ENCODE assay signal across 22 cellular contexts in the genomic region with DNA sequence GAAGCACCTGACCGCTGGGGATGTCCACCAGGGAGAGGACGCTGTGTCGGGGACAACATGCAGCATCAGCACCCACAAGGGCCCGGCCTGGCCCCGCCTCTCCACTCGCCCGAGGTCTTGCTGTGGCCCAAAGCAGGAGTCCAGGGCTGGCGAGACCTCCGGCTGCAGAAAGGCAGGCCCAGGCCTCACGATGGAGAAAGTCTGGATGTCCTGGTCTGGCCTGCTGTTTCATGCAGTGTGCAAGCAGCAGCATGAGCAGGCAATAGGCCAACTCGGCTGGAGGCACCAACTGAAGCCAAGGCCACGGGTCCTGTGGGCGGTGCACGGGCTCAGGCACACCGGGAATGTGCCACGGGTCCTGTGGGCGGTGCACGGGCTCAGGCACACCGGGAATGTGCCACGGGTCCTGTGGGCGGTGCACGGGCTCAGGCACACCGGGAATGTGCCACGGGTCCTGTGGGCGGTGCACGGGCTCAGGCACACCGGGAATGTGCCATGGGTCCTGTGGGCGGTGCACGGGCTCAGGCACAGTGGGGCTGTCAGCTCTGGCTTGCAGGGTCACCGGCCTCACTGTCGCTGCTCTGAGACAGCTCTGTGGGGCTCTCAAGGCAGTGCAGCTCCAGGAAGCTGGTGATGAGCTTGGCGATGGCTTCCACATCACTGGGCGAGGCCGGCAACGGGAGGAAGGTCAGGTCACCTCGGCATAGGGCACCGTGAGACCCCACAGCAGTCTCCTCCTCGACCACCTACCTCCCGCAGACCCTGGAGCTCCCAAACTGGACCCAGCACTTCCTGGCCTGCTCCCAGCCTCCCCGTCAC. TPM values are rescaled to one million over a fixed set of nuclear protein-coding genes. Genes with fewer than 3 reads are reported as not detected.
DNase-seq lines count a peak whose midpoint lies in the region; ATAC-seq and TF ChIP-seq lines count a peak whose summit lies in the region.
"Had no signal": no experiment of that assay in that cellular context is flagged by ENCODE, and none has a peak within 500 bp of the region (broad histone marks: within the 10 kb centered on the region; RNA-seq: fewer than 3 reads in every experiment).

No MANE protein-coding gene starts in this region.

- peak overlapping the region; percentile 37 for H3K27ac Mint-ChIP-seq in stimulated activated effector memory CD8-positive, alpha-beta T cell treated with anti-CD3 and anti-CD28 coated beads, Interleukin-12 subunit alpha, Interleukin-12 subunit beta, amount 100 ng/mL, for 72 hours
- H3K27ac Mint-ChIP-seq: activated CD8-positive, alpha-beta T cell treated with anti-CD3 and anti-CD28 coated beads for 36 hours; neural progenitor cell had no signal

- peaks cover 24% of the 10 kb centered on the region for H3K4me1 Mint-ChIP-seq in stimulated activated effector memory CD8-positive, alpha-beta T cell treated with anti-CD3 and anti-CD28 coated beads, Interleukin-12 subunit alpha, Interleukin-12 subunit beta, amount 100 ng/mL, for 72 hours

- DNase-seq in astrocyte of the cerebellum (ENCODE audit: low read depth), result peak; percentile 16
- DNase-seq in fibroblast of the aortic adventitia (ENCODE audit: low read depth), result peak; percentile 23
- no peak for DNase-seq in stimulated activated effector memory CD8-positive, alpha-beta T cell treated with anti-CD3 and anti-CD28 coated beads, Interleukin-12 subunit alpha, Interleukin-12 subunit beta, amount 100 ng/mL, for 72 hours (ENCODE audit: low spot score in 2 of 2)
- no peak for DNase-seq in ureter (ENCODE audit: low spot score)
- DNase-seq: activated CD4-positive, CD25-positive, alpha-beta regulatory T cell; activated CD8-positive, alpha-beta T cell treated with anti-CD3 and anti-CD28 coated beads for 36 hours; activated naive CD4-positive, alpha-beta T cell; amniotic stem cell; CD4-positive, alpha-beta memory T cell; DMS79; heart left ventricle; NCI-H2081 treated with DMSO at 0.1 percent for 48 hours; NCI-H446 treated with DMSO at 0.1 percent for 48 hours; T-helper 9 cell had no signal

- no peak overlapping the region for H3K4me3 ChIP-seq in astrocyte of the cerebellum (ENCODE audit: low read depth, low read length)
- no peak overlapping the region for H3K4me3 ChIP-seq in fibroblast of the aortic adventitia (ENCODE audit: low read depth, low read length)
- H3K4me3 ChIP-seq: HAP-1, heart left ventricle, neural progenitor cell, SK-N-MC, suprapubic skin had no signal

- H3K36me3 Mint-ChIP-seq in stimulated activated effector memory CD8-positive, alpha-beta T cell treated with anti-CD3 and anti-CD28 coated beads, Interleukin-12 subunit alpha, Interleukin-12 subunit beta, amount 100 ng/mL, for 72 hours, result peaks cover 85% of the 10 kb centered on the region

- TF ChIP-seq POLR2A in GM15510 (IDR thresholded peaks at IDR 0.05; ENCODE audit: borderline replicate concordance, extremely low read depth, insufficient read length), result peak; percentile 9

- H3K9me3 Mint-ChIP-seq in stimulated activated effector memory CD8-positive, alpha-beta T cell treated with anti-CD3 and anti-CD28 coated beads, Interleukin-12 subunit alpha, Interleukin-12 subunit beta, amount 100 ng/mL, for 72 hours, result no peaks in the 10 kb centered on the region
- H3K9me3 Mint-ChIP-seq: activated CD8-positive, alpha-beta T cell treated with anti-CD3 and anti-CD28 coated beads for 36 hours; CD4-positive, alpha-beta memory T cell; central memory CD8-positive, alpha-beta T cell; neural progenitor cell had no signal

- no peak for ATAC-seq in stimulated activated effector memory CD8-positive, alpha-beta T cell treated with anti-CD3 and anti-CD28 coated beads, Interleukin-12 subunit alpha, Interleukin-12 subunit beta, amount 100 ng/mL, for 72 hours
- ATAC-seq in HG02981 (IDR thresholded peaks at IDR 0.05; ENCODE audit: unreplicated experiment) (no peak), GM18858 (IDR thresholded peaks at IDR 0.05; ENCODE audit: unreplicated experiment) (no peak)
- ATAC-seq: activated CD8-positive, alpha-beta T cell treated with anti-CD3 and anti-CD28 coated beads for 36 hours; heart left ventricle had no signal

- in situ Hi-C loops in astrocyte of the cerebellum (cut with HindIII; ENCODE audit: low sequenced_read_pairs), result no loop called here

- H3K4me3 Mint-ChIP-seq in stimulated activated effector memory CD8-positive, alpha-beta T cell treated with anti-CD3 and anti-CD28 coated beads, Interleukin-12 subunit alpha, Interleukin-12 subunit beta, amount 100 ng/mL, for 72 hours, result no peak overlapping the region
- H3K4me3 Mint-ChIP-seq: activated CD8-positive, alpha-beta T cell treated with anti-CD3 and anti-CD28 coated beads for 36 hours; CD4-positive, alpha-beta memory T cell; central memory CD8-positive, alpha-beta T cell; neural progenitor cell had no signal

- TF ChIP-seq CTCF in astrocyte of the cerebellum (IDR thresholded peaks at IDR 0.05; ENCODE audit: low read depth, low read length, missing control alignments), result no peak
- TF ChIP-seq CTCF in fibroblast of the aortic adventitia (IDR thresholded peaks at IDR 0.05; ENCODE audit: insufficient read depth, low read length), result no peak

RNA-seq across cellular contexts. Expression of a gene that starts 6.9 kb away (rescaled TPM):
- total RNA-seq in fibroblast of the aortic adventitia (ENCODE audit: low replicate concordance) (46.4 and 119 TPM in 2 replicates), ureter (98.0 TPM)

RNA-seq across cellular contexts. Expression of a gene that starts 14.9 kb away (rescaled TPM):
- 27.9 and 35.0 TPM in 2 replicates for total RNA-seq in fibroblast of the aortic adventitia (ENCODE audit: low replicate concordance)
- total RNA-seq in ureter, result 48.2 TPM

RNA-seq across cellular contexts. Expression of a gene that starts 25.3 kb away (rescaled TPM):
- total RNA-seq in fibroblast of the aortic adventitia (ENCODE audit: low replicate concordance) (18.7 and 80.2 TPM in 2 replicates), ureter (31.9 TPM)

RNA-seq across cellular contexts. Expression of a gene that starts 25.5 kb away (rescaled TPM):
- total RNA-seq in fibroblast of the aortic adventitia (ENCODE audit: low replicate concordance), result 9.4 and 30.0 TPM in 2 replicates
- total RNA-seq in ureter, result 44.5 TPM

Comparison
In these comparisons a context has a peak if more than half of its experiments do, and no peak if none do; other contexts are left out.
1. DNase-seq: peak in astrocyte of the cerebellum (single experiment) and fibroblast of the aortic adventitia (single experiment); none in stimulated activated effector memory CD8-positive, alpha-beta T cell treated with anti-CD3 and anti-CD28 coated beads, Interleukin-12 subunit alpha, Interleukin-12 subunit beta, amount 100 ng/mL, for 72 hours (0 of 2) and ureter (single experiment).